In the genomic region with DNA sequence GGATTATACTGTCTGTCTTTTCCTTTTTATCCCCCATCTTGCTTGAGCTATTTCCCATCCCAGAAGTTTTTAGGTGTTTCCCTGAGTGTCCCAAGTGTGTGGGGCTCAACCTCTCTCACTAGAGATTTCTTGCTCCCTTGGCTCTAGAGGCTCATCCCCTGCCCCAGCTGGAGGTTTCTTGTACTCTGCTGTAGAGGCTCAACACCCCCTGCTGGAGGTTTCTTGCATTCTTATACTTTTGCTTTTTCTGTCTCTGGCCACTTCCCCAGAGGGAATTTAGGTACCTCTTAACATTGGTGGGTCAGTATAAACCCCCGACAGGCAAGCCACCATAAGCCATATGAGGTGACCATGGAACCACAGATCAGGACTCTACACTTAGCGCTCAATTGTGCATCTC, we compare ENCODE assay signal across 16 cellular contexts.
DNase-seq lines count a peak whose midpoint lies in the region; ATAC-seq and TF ChIP-seq lines count a peak whose summit lies in the region.
"Had no signal": no experiment of that assay in that cellular context is flagged by ENCODE, and none has a peak within 500 bp of the region (broad histone marks: within the 10 kb centered on the region; RNA-seq: fewer than 3 reads in every experiment).

No MANE protein-coding gene starts in this region.

- H3K27me3 ChIP-seq in naive thymus-derived CD4-positive, alpha-beta T cell (ENCODE audit: control insufficient read depth in 2 of 2, insufficient read depth in 2 of 2, low read length in 2 of 2), result no peaks in the 10 kb centered on the region
- no peaks in the 10 kb centered on the region for H3K27me3 ChIP-seq in upper lobe of right lung
- H3K27me3 ChIP-seq: pancreas had no signal

- H3K4me1 ChIP-seq in naive thymus-derived CD4-positive, alpha-beta T cell (ENCODE audit: control insufficient read depth in 2 of 2, insufficient read depth in 2 of 2, low read length in 2 of 2), result no peaks in the 10 kb centered on the region
- H3K4me1 ChIP-seq in upper lobe of right lung, result no peaks in the 10 kb centered on the region
- H3K4me1 ChIP-seq: pancreas had no signal

- H3K4me3 Mint-ChIP-seq in naive thymus-derived CD4-positive, alpha-beta T cell, result no peak overlapping the region
- H3K4me3 Mint-ChIP-seq: activated T-cell treated with anti-CD3 and anti-CD28 coated beads, Interleukin-2, amount 50 U/mL, for 72 hours; T-cell had no signal

- H3K36me3 Mint-ChIP-seq in naive thymus-derived CD4-positive, alpha-beta T cell, result peaks cover 0 to 46% (median 5%) of the 10 kb centered on the region in 5 donors
- H3K36me3 Mint-ChIP-seq: T-cell had no signal

- H3K4me3 ChIP-seq in astrocyte of the cerebellum (ENCODE audit: low read depth, low read length) (no peak overlapping the region), upper lobe of right lung (no peak overlapping the region)
- no peak overlapping the region for H3K4me3 ChIP-seq in naive thymus-derived CD4-positive, alpha-beta T cell (ENCODE audit: low read length)
- H3K4me3 ChIP-seq: pancreas had no signal

- H3K9me3 ChIP-seq in naive thymus-derived CD4-positive, alpha-beta T cell (ENCODE audit: control insufficient read depth in 2 of 3, low read length in 3 of 3), result peaks cover 0 to 14% (median 2%) of the 10 kb centered on the region in 3 experiments
- H3K9me3 ChIP-seq in upper lobe of right lung, result peaks cover 8% of the 10 kb centered on the region
- H3K9me3 ChIP-seq: pancreas had no signal

- H3K9me3 Mint-ChIP-seq in naive thymus-derived CD4-positive, alpha-beta T cell, result peaks cover 0 to 48% (median 17%) of the 10 kb centered on the region in 11 donors

- H3K27ac Mint-ChIP-seq in naive thymus-derived CD4-positive, alpha-beta T cell, result peak overlapping the region in 1 of 9 donors; percentile 3
- H3K27ac Mint-ChIP-seq: activated T-cell treated with anti-CD3 and anti-CD28 coated beads, Interleukin-2, amount 50 U/mL, for 72 hours; T-cell had no signal

- CTCF ChIA-PET in naive thymus-derived CD4-positive, alpha-beta T cell (lab: Charles Lee), result interaction anchor here (0.6 to 0.9 kb wide), 2 partner anchors 10 to 143 kb away, joined by 3 to 4 read pairs; no protein-coding TSS in a partner anchor

- peaks cover 0 to 13% (median 6%) of the 10 kb centered on the region in 5 donors for H3K27me3 Mint-ChIP-seq in naive thymus-derived CD4-positive, alpha-beta T cell

- no peak for ATAC-seq in naive thymus-derived CD4-positive, alpha-beta T cell
- no peak for ATAC-seq in upper lobe of right lung
- ATAC-seq: activated T-cell treated with anti-CD3 and anti-CD28 coated beads, Interleukin-2, amount 50 U/mL, for 72 hours; T-cell had no signal

- POLR2A ChIA-PET in naive thymus-derived CD4-positive, alpha-beta T cell (lab: Charles Lee), result no interaction called here

- intact Hi-C loops in naive thymus-derived CD4-positive, alpha-beta T cell (cut with micrococcal nuclease), result loop anchor here in 1 of 2 donors (1.0 kb wide), 2 partner anchors 37 to 143 kb away; no protein-coding TSS in a partner anchor
- intact Hi-C loops in upper lobe of right lung (cut with DNase I), result no loop called here

- DNase-seq in activated CD4-positive, alpha-beta T cell treated with anti-CD3 and anti-CD28 coated beads, Interleukin-2, amount 50 U/mL, for 1 hour, result peak; percentile 17
- DNase-seq in activated CD4-positive, alpha-beta T cell treated with anti-CD3 and anti-CD28 coated beads, Interleukin-2, amount 50 U/mL, for 4 hours, result no peak
- peak; percentile 15 for DNase-seq in HT1080 (ENCODE audit: low read depth)
- DNase-seq in astrocyte of the cerebellum (ENCODE audit: low read depth), result no peak
- peak in 6 of 9 donors; percentile 2 to 27 (median 10) for DNase-seq in naive thymus-derived CD4-positive, alpha-beta T cell
- no peak for DNase-seq in NCI-H2081 (lab: John Stamatoyannopoulos, UW)
- DNase-seq in upper lobe of right lung, result no peak
- DNase-seq in occipital lobe (lab: John Stamatoyannopoulos, UW), result no peak
- DNase-seq: activated CD4-positive, CD25-positive, alpha-beta regulatory T cell treated with anti-CD3 and anti-CD28 coated beads, Interleukin-2, amount 50 U/mL, for 72 hours; activated T-cell treated with anti-CD3 and anti-CD28 coated beads, Interleukin-2, amount 50 U/mL, for 72 hours; foreskin melanocyte; NCI-H1092; NCI-H345; small intestine had no signal

- H3K4me1 Mint-ChIP-seq in naive thymus-derived CD4-positive, alpha-beta T cell, result no peaks in the 10 kb centered on the region
- H3K4me1 Mint-ChIP-seq: T-cell had no signal

- in situ Hi-C loops in astrocyte of the cerebellum (cut with HindIII; ENCODE audit: low sequenced_read_pairs), result no loop called here

- no peaks in the 10 kb centered on the region for H3K36me3 ChIP-seq in naive thymus-derived CD4-positive, alpha-beta T cell (ENCODE audit: control insufficient read depth in 2 of 3, insufficient read depth in 3 of 3, low read length in 3 of 3)
- no peaks in the 10 kb centered on the region for H3K36me3 ChIP-seq in upper lobe of right lung
- H3K36me3 ChIP-seq: pancreas had no signal

- H3K27ac ChIP-seq in naive thymus-derived CD4-positive, alpha-beta T cell (ENCODE audit: low read depth, low read length), result no peak overlapping the region
- H3K27ac ChIP-seq in upper lobe of right lung, result no peak overlapping the region
- H3K27ac ChIP-seq: pancreas had no signal

- peak; percentile 2 for TF ChIP-seq CTCF in astrocyte of the cerebellum (IDR thresholded peaks at IDR 0.05; ENCODE audit: low read depth, low read length, missing control alignments)
- no peak for TF ChIP-seq CTCF in upper lobe of right lung (IDR thresholded peaks at IDR 0.05)

Comparison
In these comparisons a context has a peak if more than half of its experiments do, and no peak if none do; other contexts are left out.
1. DNase-seq: peak in activated CD4-positive, alpha-beta T cell treated with anti-CD3 and anti-CD28 coated beads, Interleukin-2, amount 50 U/mL, for 1 hour (single experiment), HT1080 (single experiment) and naive thymus-derived CD4-positive, alpha-beta T cell (6 of 9); none in activated CD4-positive, alpha-beta T cell treated with anti-CD3 and anti-CD28 coated beads, Interleukin-2, amount 50 U/mL, for 4 hours (0 of 2), astrocyte of the cerebellum (single experiment), NCI-H2081 (0 of 2), upper lobe of right lung (single experiment) and occipital lobe (single experiment).